ENCODE assay signal across 8 cellular contexts in genomic region chr7:151251328-151251925, GRCh38. TPM values are rescaled to one million over a fixed set of nuclear protein-coding genes. Genes with fewer than 3 reads are reported as not detected.
DNase-seq lines count a peak whose midpoint lies in the region; ATAC-seq and TF ChIP-seq lines count a peak whose summit lies in the region.

No MANE protein-coding gene starts in this region.

- H3K27ac ChIP-seq in uterus: peak overlapping the region; percentile 95 to 97

- no peak for TF ChIP-seq POLR2A in uterus (IDR thresholded peaks at IDR 0.05)

- no peaks in the 10 kb centered on the region for H3K36me3 Mint-ChIP-seq in effector memory CD8-positive, alpha-beta T cell (ENCODE audit: insufficient read depth)

- H3K9me3 ChIP-seq in mucosa of descending colon (no peaks in the 10 kb centered on the region), uterus (no peaks in the 10 kb centered on the region)

- DNase-seq in NCI-H1694 treated with DMSO at 0.1 percent for 48 hours (lab: John Stamatoyannopoulos, UW): peak; percentile 47
- DNase-seq in NCI-H1694 (lab: John Stamatoyannopoulos, UW): no peak
- peak; percentile 70 for DNase-seq in RPMI7951 (ENCODE audit: low read depth)
- no peak for DNase-seq in effector memory CD8-positive, alpha-beta T cell
- DNase-seq in mucosa of descending colon: peak in 2 of 3 donors; percentile 57 to 63
- DNase-seq in uterus: peak; percentile 70 to 72

- peak; percentile 58 for ATAC-seq in effector memory CD8-positive, alpha-beta T cell (replicated peaks)
- ATAC-seq in mucosa of descending colon (peak; percentile 27), GM19023 (IDR thresholded peaks at IDR 0.05; ENCODE audit: unreplicated experiment) (no peak), GM19351 (IDR thresholded peaks at IDR 0.05; ENCODE audit: unreplicated experiment) (no peak)

- TF ChIP-seq CTCF in mucosa of descending colon (IDR thresholded peaks at IDR 0.05) (no peak), uterus (IDR thresholded peaks at IDR 0.05) (no peak)

- H3K4me1 Mint-ChIP-seq in effector memory CD8-positive, alpha-beta T cell (ENCODE audit: low read depth in 2 of 2): peaks cover 24 to 26% of the 10 kb centered on the region in 2 donors

- peak overlapping the region; percentile 70 to 80 for H3K4me3 Mint-ChIP-seq in effector memory CD8-positive, alpha-beta T cell

- intact Hi-C loops in mucosa of descending colon (cut with DNase I, micrococcal nuclease) (no loop called here), uterus (cut with DNase I; ENCODE audit: low total_unique reads) (no loop called here)

- no peaks in the 10 kb centered on the region for H3K9me3 Mint-ChIP-seq in effector memory CD8-positive, alpha-beta T cell

- H3K4me3 ChIP-seq in mucosa of descending colon: no peak overlapping the region
- peak overlapping the region; percentile 63 to 75 for H3K4me3 ChIP-seq in uterus

- H3K27me3 Mint-ChIP-seq in effector memory CD8-positive, alpha-beta T cell: peaks cover 75 to 98% of the 10 kb centered on the region in 2 donors

- no peak overlapping the region for H3K27ac Mint-ChIP-seq in effector memory CD8-positive, alpha-beta T cell

- H3K36me3 ChIP-seq in mucosa of descending colon (ENCODE audit: low read depth) (no peaks in the 10 kb centered on the region), uterus (no peaks in the 10 kb centered on the region)

- no peaks in the 10 kb centered on the region for H3K27me3 ChIP-seq in uterus

- H3K4me1 ChIP-seq in mucosa of descending colon (ENCODE audit: low read depth) (peaks cover 16% of the 10 kb centered on the region), uterus (peaks cover 0 to 31% of the 10 kb centered on the region in 2 donors)

RNA-seq across cellular contexts. Expression of gene SMARCD3, which starts 2.9 kb away (rescaled TPM):
- total RNA-seq in RPMI7951 (2014; rRNA removed; shearing (Covaris generic)): 12.6 and 13.2 TPM in 2 replicates
- total RNA-seq in mucosa of descending colon (10 to 100 TPM in 2 of 3 donors, 1 to 10 TPM in 1; 5.1 to 44.3 (median 10.0) TPM), uterus (10 to 100 TPM; 21.3 to 80.7 (median 43.3) TPM)

RNA-seq across cellular contexts. Expression of gene CHPF2, which starts 19.1 kb away (rescaled TPM):
- total RNA-seq in RPMI7951 (2014; rRNA removed; shearing (Covaris generic)): 28.0 and 32.0 TPM in 2 replicates
- total RNA-seq in mucosa of descending colon: 10 to 100 TPM; 38.3 to 52.2 (median 41.5) TPM
- total RNA-seq in uterus: 10 to 100 TPM; 18.5 to 32.6 (median 31.2) TPM

RNA-seq across cellular contexts. Expression of gene ABCF2, which starts 24.4 kb away (rescaled TPM):
- 56.8 and 60.4 TPM in 2 replicates for total RNA-seq in RPMI7951 (2014; rRNA removed; shearing (Covaris generic))
- total RNA-seq in mucosa of descending colon (10 to 100 TPM; 27.0 to 36.4 (median 28.4) TPM), uterus (10 to 100 TPM in 3 of 4 donors, 1 to 10 TPM in 1; 6.8 to 39.2 (median 37.7) TPM)

RNA-seq across cellular contexts. Expression of gene H2BK1, which starts 41.1 kb away (rescaled TPM):
- not detected in 2 replicates for total RNA-seq in RPMI7951 (2014; rRNA removed; shearing (Covaris generic))
- total RNA-seq in mucosa of descending colon (not detected), uterus (1 to 10 TPM in 1 of 4 donors, not detected in 3; 4.4 TPM)

Comparison
In these comparisons a context has a peak if more than half of its experiments do, and no peak if none do; other contexts are left out.
1. DNase-seq: peak in NCI-H1694 treated with DMSO at 0.1 percent for 48 hours (single experiment), RPMI7951 (single experiment), mucosa of descending colon (2 of 3) and uterus (2 of 2); none in NCI-H1694 (single experiment) and effector memory CD8-positive, alpha-beta T cell (0 of 3).
2. ATAC-seq: peak in effector memory CD8-positive, alpha-beta T cell (single experiment) and mucosa of descending colon (single experiment); none in GM19023 (single experiment) and GM19351 (single experiment).